28 cellular contexts compared by ENCODE assay signal in genomic region chr3:161028485-161029018, GRCh38.
DNase-seq lines count a peak whose midpoint lies in the region; ATAC-seq and TF ChIP-seq lines count a peak whose summit lies in the region.
"Had no signal": no experiment of that assay in that cellular context is flagged by ENCODE, and none has a peak within 500 bp of the region (broad histone marks: within the 10 kb centered on the region; RNA-seq: fewer than 3 reads in every experiment).

No MANE protein-coding gene starts in this region.

- H3K9me3 ChIP-seq in H9 (ENCODE audit: control insufficient read depth, low read depth, low read length) (no peaks in the 10 kb centered on the region), OCI-LY3 (ENCODE audit: insufficient read depth, low read length) (peaks cover 3% of the 10 kb centered on the region; the same call in 1 of the 2 replicates), esophagus squamous epithelium (peaks cover 0 to 4% (median 3%) of the 10 kb centered on the region in 3 donors)
- H3K9me3 ChIP-seq: colonic mucosa, neutrophil, SJSA1 had no signal

- H4K20me1 ChIP-seq in H9 (ENCODE audit: control insufficient read depth, insufficient read depth, insufficient read length) (no peaks in the 10 kb centered on the region), OCI-LY3 (ENCODE audit: insufficient read depth, low read length) (no peaks in the 10 kb centered on the region)

- intact Hi-C loops in esophagus squamous epithelium (cut with DNase I), result no loop called here

- H2BK12ac ChIP-seq in H9 (ENCODE audit: insufficient read length, low read depth, low read length), result no peak overlapping the region

- DNase-seq in H9 (no peak), NCI-H2107 (lab: John Stamatoyannopoulos, UW) (peak; percentile 60), iPS-NIHi11 (ENCODE audit: low spot score) (peak; percentile 52), DMS53 treated with DMSO at 0.1 percent for 48 hours (lab: John Stamatoyannopoulos, UW; ENCODE audit: unreplicated experiment) (no peak), esophagus squamous epithelium (lab: John Stamatoyannopoulos, UW) (no peak)
- no peak for DNase-seq in stimulated activated CD4-positive, alpha-beta T cell treated with anti-CD3 and anti-CD28 coated beads, Interleukin-4, amount 100 ng/mL, for 1 hour
- DNase-seq: activated CD4-positive, alpha-beta T cell treated with anti-CD3 and anti-CD28 coated beads, Interleukin-2, amount 50 U/mL, for 48 hours; activated CD4-positive, CD25-positive, alpha-beta regulatory T cell; activated naive CD4-positive, alpha-beta T cell treated with anti-CD3 and anti-CD28 coated beads, Interleukin-2, amount 50 U/mL, for 16 hours; amygdala; colonic mucosa; effector memory CD4-positive, alpha-beta T cell; erythroblast; head of caudate nucleus; Kasumi-1; left cardiac atrium; NCI-H2029; right lobe of liver; stimulated activated CD4-positive, alpha-beta T cell treated with anti-CD3 and anti-CD28 coated beads, Interleukin-4, amount 100 ng/mL, for 24 hours; substantia nigra; T-helper 1 cell had no signal

- no peak for TF ChIP-seq CTCF in H9 (conservative IDR thresholded peaks at IDR 0.05)
- no peak for TF ChIP-seq CTCF in OCI-LY3 (IDR thresholded peaks at IDR 0.05; ENCODE audit: low read depth, low read length)
- no peak for TF ChIP-seq CTCF in esophagus squamous epithelium (IDR thresholded peaks at IDR 0.05)

- H3K56ac ChIP-seq in H9 (ENCODE audit: insufficient read length, low read depth, low read length), result no peak overlapping the region

- H3K27ac Mint-ChIP-seq in H9, result peak overlapping the region; percentile 6 to 87 (median 81); a peak in 5 of 7 replicates
- H3K27ac Mint-ChIP-seq: memory B cell; stimulated activated effector memory CD8-positive, alpha-beta T cell treated with anti-CD3 and anti-CD28 coated beads, Interleukin-12 subunit alpha, Interleukin-12 subunit beta, amount 100 ng/mL, for 72 hours had no signal

- peaks cover 8 to 16% (median 9%) of the 10 kb centered on the region in 3 experiments; a peak in 6 of 7 replicates for H3K36me3 Mint-ChIP-seq in H9 (ENCODE audit: insufficient read depth in 1 of 3, low read depth in 3 of 3)
- H3K36me3 Mint-ChIP-seq: stimulated activated effector memory CD8-positive, alpha-beta T cell treated with anti-CD3 and anti-CD28 coated beads, Interleukin-12 subunit alpha, Interleukin-12 subunit beta, amount 100 ng/mL, for 72 hours had no signal

- H3K23me2 ChIP-seq in H9 (ENCODE audit: insufficient read length, low read depth, low read length, poor library complexity, severe bottlenecking), result no peaks in the 10 kb centered on the region

- no peak for TF ChIP-seq POLR2A in esophagus squamous epithelium (IDR thresholded peaks at IDR 0.05)

- H3K4me3 ChIP-seq in OCI-LY3 (ENCODE audit: low read length) (no peak overlapping the region), esophagus squamous epithelium (no peak overlapping the region)
- H3K4me3 ChIP-seq: colonic mucosa, right lobe of liver, SJSA1 had no signal

- peaks cover 2% of the 10 kb centered on the region for H3K36me3 ChIP-seq in OCI-LY3 (replicated peaks; ENCODE audit: low read depth, low read length)
- H3K36me3 ChIP-seq in esophagus squamous epithelium, result no peaks in the 10 kb centered on the region
- H3K36me3 ChIP-seq: colonic mucosa, neutrophil, right lobe of liver, SJSA1 had no signal

- H3K4ac ChIP-seq in H9 (ENCODE audit: low read depth, low read length), result no peak overlapping the region

- no peak overlapping the region for H2BK5ac ChIP-seq in H9 (ENCODE audit: insufficient read length, low read length)

- H3K4me2 ChIP-seq in H9 (ENCODE audit: insufficient read depth, insufficient read length, low read length), result no peak overlapping the region
- H3K4me2 ChIP-seq in OCI-LY3 (ENCODE audit: low read length), result no peak overlapping the region

- no peaks in the 10 kb centered on the region for H3K79me1 ChIP-seq in H9 (ENCODE audit: insufficient read depth, low read depth, low read length, poor library complexity, severe bottlenecking)

- no peaks in the 10 kb centered on the region for H3K27me3 Mint-ChIP-seq in H9 (ENCODE audit: low read depth)
- H3K27me3 Mint-ChIP-seq: memory B cell had no signal

- no peak overlapping the region for H3K14ac ChIP-seq in H9 (ENCODE audit: insufficient read depth, low read length)

- H3K27ac ChIP-seq in H9 (ENCODE audit: insufficient read length, low read depth, low read length) (no peak overlapping the region), OCI-LY3 (ENCODE audit: low read length) (0 out of 2 replicates have a peak overlapping the region, but pooled peaks have one; percentile 53), esophagus squamous epithelium (no peak overlapping the region)
- H3K27ac ChIP-seq: C4-2B, colonic mucosa, neutrophil, right lobe of liver, SJSA1 had no signal

- ATAC-seq in HG02763 (IDR thresholded peaks at IDR 0.05; ENCODE audit: unreplicated experiment), result no peak
- ATAC-seq: left cardiac atrium; right lobe of liver; stimulated activated effector memory CD8-positive, alpha-beta T cell treated with anti-CD3 and anti-CD28 coated beads, Interleukin-12 subunit alpha, Interleukin-12 subunit beta, amount 100 ng/mL, for 72 hours had no signal

- H2BK15ac ChIP-seq in H9 (ENCODE audit: low read depth, low read length), result no peak overlapping the region

- H3K23ac ChIP-seq in H9 (ENCODE audit: insufficient read length, low read depth, low read length), result no peak overlapping the region

- WGBS in H9 (ENCODE audit: extremely low coverage, insufficient read length, low lambda C conversion rate), result no CpG with 5 or more reads among the region's 3 CpGs
- 61 to 69% methylated on average over 3 of the region's 3 CpGs for WGBS in esophagus squamous epithelium, 2 donors

- H2AK5ac ChIP-seq in H9 (ENCODE audit: insufficient read length, low read length), result no peak overlapping the region

- no peak overlapping the region for H4K91ac ChIP-seq in H9 (ENCODE audit: insufficient read length, low read depth, low read length)

- no peak overlapping the region for H4K5ac ChIP-seq in H9 (ENCODE audit: insufficient read length, low read depth, low read length)

- H4K8ac ChIP-seq in H9 (replicated peaks; ENCODE audit: insufficient read length, low read depth, low read length), result no peak overlapping the region

- no peak overlapping the region for H3K4me3 Mint-ChIP-seq in H9
- H3K4me3 Mint-ChIP-seq: memory B cell; stimulated activated effector memory CD8-positive, alpha-beta T cell treated with anti-CD3 and anti-CD28 coated beads, Interleukin-12 subunit alpha, Interleukin-12 subunit beta, amount 100 ng/mL, for 72 hours had no signal

- H2BK120ac ChIP-seq in H9 (ENCODE audit: low read depth, low read length, poor library complexity, severe bottlenecking), result no peak overlapping the region

- H3K18ac ChIP-seq in H9 (ENCODE audit: insufficient read length, low read depth, low read length), result no peak overlapping the region

- H2AFZ ChIP-seq in H9 (ENCODE audit: low read length), result no peak overlapping the region
- H2AFZ ChIP-seq in OCI-LY3 (ENCODE audit: low read depth, low read length), result no peak overlapping the region

- peaks cover 11 to 16% of the 10 kb centered on the region in 2 experiments for H3K9me3 Mint-ChIP-seq in H9
- H3K9me3 Mint-ChIP-seq: memory B cell had no signal

- peaks cover 10 to 12% of the 10 kb centered on the region in 2 experiments for H3K4me1 Mint-ChIP-seq in H9
- H3K4me1 Mint-ChIP-seq: memory B cell; stimulated activated effector memory CD8-positive, alpha-beta T cell treated with anti-CD3 and anti-CD28 coated beads, Interleukin-12 subunit alpha, Interleukin-12 subunit beta, amount 100 ng/mL, for 72 hours had no signal

- H3K79me2 ChIP-seq in H9 (ENCODE audit: insufficient read depth, low read length), result no peaks in the 10 kb centered on the region
- no peaks in the 10 kb centered on the region for H3K79me2 ChIP-seq in OCI-LY3 (ENCODE audit: low read length)

- no peaks in the 10 kb centered on the region for H3K4me1 ChIP-seq in H9 (ENCODE audit: insufficient read depth, low read length)
- peaks cover 15% of the 10 kb centered on the region for H3K4me1 ChIP-seq in OCI-LY3 (ENCODE audit: low read length)
- H3K4me1 ChIP-seq in esophagus squamous epithelium, result peaks cover 0 to 17% (median 0%) of the 10 kb centered on the region in 3 donors
- H3K4me1 ChIP-seq: colonic mucosa, SJSA1 had no signal

- H2BK20ac ChIP-seq in H9 (ENCODE audit: low read depth, low read length, poor library complexity, severe bottlenecking), result no peak overlapping the region

- H3T11ph ChIP-seq in H9 (ENCODE audit: low read length), result no peak overlapping the region

- H3K27me3 ChIP-seq in H9 (ENCODE audit: insufficient read depth, low read length) (no peaks in the 10 kb centered on the region), OCI-LY3 (ENCODE audit: low read depth, low read length) (no peaks in the 10 kb centered on the region), esophagus squamous epithelium (no peaks in the 10 kb centered on the region)
- H3K27me3 ChIP-seq: colonic mucosa, neutrophil, right lobe of liver, SJSA1 had no signal

- no peak overlapping the region for H3K9ac ChIP-seq in H9 (ENCODE audit: extremely low read depth, insufficient read length, low read length)
- H3K9ac ChIP-seq in OCI-LY3 (ENCODE audit: low read length), result no peak overlapping the region

Comparison
In these comparisons a context has a peak if more than half of its experiments do, and no peak if none do; other contexts are left out.
1. DNase-seq: peak in NCI-H2107 (single experiment) and iPS-NIHi11 (single experiment); none in H9 (single experiment), DMS53 treated with DMSO at 0.1 percent for 48 hours (single experiment), stimulated activated CD4-positive, alpha-beta T cell treated with anti-CD3 and anti-CD28 coated beads, Interleukin-4, amount 100 ng/mL, for 1 hour (single experiment) and esophagus squamous epithelium (single experiment).